In the genomic region with DNA sequence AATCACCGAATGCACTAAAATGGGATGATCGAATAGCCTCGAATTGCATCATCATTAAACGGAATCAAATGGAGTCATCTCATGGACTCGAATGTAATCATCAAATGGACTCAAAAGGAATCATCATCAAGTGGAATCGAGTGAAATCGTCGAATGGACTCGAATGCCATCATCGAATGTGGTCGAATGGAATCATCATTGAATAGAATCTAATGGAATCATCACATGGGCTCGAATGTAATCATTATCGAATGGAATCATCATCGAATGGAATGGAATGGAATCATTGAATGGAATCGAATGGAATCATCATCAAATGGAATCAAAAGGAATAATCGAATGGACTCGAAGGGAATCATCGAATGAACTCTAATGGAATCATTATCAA, we compare ENCODE assay signal across 6 cellular contexts.
DNase-seq lines count a peak whose midpoint lies in the region; ATAC-seq and TF ChIP-seq lines count a peak whose summit lies in the region.
"Not testable (repeated sequence)": the region's sequence is repeated elsewhere in the genome, so short reads cannot be mapped to it uniquely, and the experiment has no call there.

No MANE protein-coding gene starts in this region.

- intact Hi-C loops in IMR-90 (cut with micrococcal nuclease); activated CD4-positive, alpha-beta T cell treated with anti-CD3 and anti-CD28 coated beads, Interleukin-2, amount 10 ng/mL, durations not matched to agents 24 days and 14 days (cut with micrococcal nuclease); lower leg skin (cut with DNase I; ENCODE audit: low total_unique reads): not testable (repeated sequence)

- not testable (repeated sequence) for ATAC-seq in IMR-90 (ENCODE audit: low read depth)

- not testable (repeated sequence) for H3K36me3 ChIP-seq in IMR-90 (ENCODE audit: control insufficient read depth, insufficient read depth, low read length)

- not testable (repeated sequence) for H4K20me1 ChIP-seq in IMR-90 (ENCODE audit: insufficient read depth, low read length)

- not testable (repeated sequence) for H3K79me1 ChIP-seq in IMR-90 (ENCODE audit: low read depth in 1 of 2, low read length in 2 of 2)

- H2BK120ac ChIP-seq in IMR-90 (ENCODE audit: low read depth, low read length): not testable (repeated sequence)

- H3K4me1 Mint-ChIP-seq in activated CD4-positive, alpha-beta T cell treated with anti-CD3 and anti-CD28 coated beads, Interleukin-2, amount 10 ng/mL, durations not matched to agents 24 days and 14 days; osteocyte (ENCODE audit: unreplicated experiment): not testable (repeated sequence)

- POLR2A ChIA-PET in IMR-90 (lab: Charles Lee; ENCODE audit: unreplicated experiment): not testable (repeated sequence)

- DNase-seq in IMR-90 (peak; percentile 10), lower leg skin (ENCODE audit: low spot score in 2 of 2) (peak; percentile 13 to 42), osteocyte (ENCODE audit: extremely low spot score, unreplicated experiment) (peak; percentile 91), superior temporal gyrus (ENCODE audit: extremely low spot score) (peak; percentile 7)
- DNase-seq in activated CD4-positive, alpha-beta T cell treated with anti-CD3 and anti-CD28 coated beads, Interleukin-2, amount 10 ng/mL, durations not matched to agents 24 days and 14 days: peak; percentile 76
- DNase-seq in central memory CD4-positive, alpha-beta T cell: peak; percentile 9

- not testable (repeated sequence) for H3K4me3 ChIP-seq in IMR-90 (ENCODE audit: insufficient read depth, low read depth, low read length); lower leg skin (ENCODE audit: low read depth, poor library complexity, severe bottlenecking)

- not testable (repeated sequence) for H2BK15ac ChIP-seq in IMR-90 (ENCODE audit: low read depth, low read length)

- in situ Hi-C loops in IMR-90 (cut with MboI; ENCODE audit: low sequenced_read_pairs): not testable (repeated sequence)

- TF ChIP-seq POLR2A in IMR-90 (IDR thresholded peaks at IDR 0.05; ENCODE audit: low read depth, low read length); lower leg skin (IDR thresholded peaks at IDR 0.05): not testable (repeated sequence)

- not testable (repeated sequence) for H3K9ac ChIP-seq in IMR-90 (ENCODE audit: low read depth, low read length)

- dilution Hi-C loops in IMR-90 (cut with HindIII; ENCODE audit: low sequenced_read_pairs, unreplicated experiment): not testable (repeated sequence)

- H3K4me3 Mint-ChIP-seq in activated CD4-positive, alpha-beta T cell treated with anti-CD3 and anti-CD28 coated beads, Interleukin-2, amount 10 ng/mL, durations not matched to agents 24 days and 14 days; osteocyte (ENCODE audit: unreplicated experiment): not testable (repeated sequence)

- not testable (repeated sequence) for H3K9me3 ChIP-seq in IMR-90 (ENCODE audit: control insufficient read depth, insufficient read depth, low read length)

- H3K27ac ChIP-seq in IMR-90 (ENCODE audit: insufficient read depth, low read length): not testable (repeated sequence)

- CTCF ChIA-PET in IMR-90 (lab: Yijun Ruan, JAX): not testable (repeated sequence)

- not testable (repeated sequence) for H2BK5ac ChIP-seq in IMR-90 (ENCODE audit: low read depth, low read length, poor library complexity, severe bottlenecking)

- not testable (repeated sequence) for H3K4me1 ChIP-seq in IMR-90 (ENCODE audit: control insufficient read depth, insufficient read depth, low read length)

- not testable (repeated sequence) for BruUV-seq in IMR-90 (replicated peaks; lab: Mats Ljungman, UMichigan)

- H2AK9ac ChIP-seq in IMR-90 (replicated peaks; ENCODE audit: low read depth, low read length, poor library complexity): not testable (repeated sequence)

- not testable (repeated sequence) for H4K5ac ChIP-seq in IMR-90 (ENCODE audit: low read depth, low read length)

- not testable (repeated sequence) for H3K27ac Mint-ChIP-seq in activated CD4-positive, alpha-beta T cell treated with anti-CD3 and anti-CD28 coated beads, Interleukin-2, amount 10 ng/mL, durations not matched to agents 24 days and 14 days; osteocyte (ENCODE audit: unreplicated experiment)

- not testable (repeated sequence) for H3K14ac ChIP-seq in IMR-90 (replicated peaks; ENCODE audit: low read depth, low read length)

- not testable (repeated sequence) for H4K91ac ChIP-seq in IMR-90 (ENCODE audit: insufficient read depth, low read depth, low read length)

- not testable (repeated sequence) for H4K8ac ChIP-seq in IMR-90 (ENCODE audit: low read depth in 2 of 2, low read length in 2 of 2)

- not testable (repeated sequence) for H2BK20ac ChIP-seq in IMR-90 (ENCODE audit: low read depth, low read length)

- not testable (repeated sequence) for H2AFZ ChIP-seq in IMR-90 (replicated peaks; ENCODE audit: low read length, poor library complexity)

- not testable (repeated sequence) for H2AK5ac ChIP-seq in IMR-90 (ENCODE audit: low read depth, low read length)

- not testable (repeated sequence) for H3K23ac ChIP-seq in IMR-90 (ENCODE audit: low read depth, low read length)

- H3K27me3 ChIP-seq in IMR-90 (ENCODE audit: control insufficient read depth, insufficient read depth, low read length): not testable (repeated sequence)

- H3K4me2 ChIP-seq in IMR-90 (ENCODE audit: low read depth, low read length): not testable (repeated sequence)

- H3K27me3 Mint-ChIP-seq in activated CD4-positive, alpha-beta T cell treated with anti-CD3 and anti-CD28 coated beads, Interleukin-2, amount 10 ng/mL, durations not matched to agents 24 days and 14 days; osteocyte (ENCODE audit: unreplicated experiment): not testable (repeated sequence)

- not testable (repeated sequence) for H3K36me3 Mint-ChIP-seq in activated CD4-positive, alpha-beta T cell treated with anti-CD3 and anti-CD28 coated beads, Interleukin-2, amount 10 ng/mL, durations not matched to agents 24 days and 14 days (ENCODE audit: low read depth); osteocyte (ENCODE audit: unreplicated experiment)

- H3K56ac ChIP-seq in IMR-90 (ENCODE audit: extremely low read depth, insufficient read depth, low read length): not testable (repeated sequence)

- not testable (repeated sequence) for H3K18ac ChIP-seq in IMR-90 (ENCODE audit: low read depth, low read length)

- TF ChIP-seq RAD21 in IMR-90 (IDR thresholded peaks at IDR 0.05; ENCODE audit: low read length): not testable (repeated sequence)

- not testable (repeated sequence) for H3K9me3 Mint-ChIP-seq in activated CD4-positive, alpha-beta T cell treated with anti-CD3 and anti-CD28 coated beads, Interleukin-2, amount 10 ng/mL, durations not matched to agents 24 days and 14 days; osteocyte (ENCODE audit: unreplicated experiment)

- not testable (repeated sequence) for H3K4ac ChIP-seq in IMR-90 (ENCODE audit: low read depth, low read length)

- H3K9me1 ChIP-seq in IMR-90 (ENCODE audit: insufficient read depth, low read length): not testable (repeated sequence)

- WGBS in IMR-90 (ENCODE audit: extremely low coverage in 2 of 2, insufficient read length in 1 of 2), 2 experiments: 56% methylated on average over 14 of the region's 18 CpGs; no CpG with 5 or more reads in 1 of the 2 experiments
- WGBS in lower leg skin, 2 donors: 65 to 68% methylated on average over 18 of the region's 18 CpGs

- not testable (repeated sequence) for TF ChIP-seq CTCF in IMR-90 (conservative IDR thresholded peaks at IDR 0.05; ENCODE audit: low read depth, low read length); lower leg skin (IDR thresholded peaks at IDR 0.05); osteocyte (IDR thresholded peaks at IDR 0.05)

Comparison
In these comparisons a context has a peak if more than half of its experiments do, and no peak if none do; other contexts are left out.
1. DNase-seq: peak in every context shown above with its lines; median percentile 91 in osteocyte; 76 in activated CD4-positive, alpha-beta T cell treated with anti-CD3 and anti-CD28 coated beads, Interleukin-2, amount 10 ng/mL, durations not matched to agents 24 days and 14 days; 28 in lower leg skin; 10 in IMR-90; 9 in central memory CD4-positive, alpha-beta T cell; 7 in superior temporal gyrus.